Comparison of ENCODE assay signal across 9 cellular contexts in genomic region chr18:63192171-63192884, GRCh38.
A peak's percentile ranks its signal among the peaks of the same experiment; 100 is the strongest.
DNase-seq lines count a peak whose midpoint lies in the region; ATAC-seq and TF ChIP-seq lines count a peak whose summit lies in the region.
"Had no signal": no experiment of that assay in that cellular context is flagged by ENCODE, and none has a peak within 500 bp of the region (broad histone marks: within the 10 kb centered on the region; RNA-seq: fewer than 3 reads in every experiment).

No MANE protein-coding gene starts in this region.

- peak; percentile 24 for ATAC-seq in GM18502 (IDR thresholded peaks at IDR 0.05; ENCODE audit: poor library complexity, unreplicated experiment)
- peak; percentile 31 for ATAC-seq in GM21423 (IDR thresholded peaks at IDR 0.05; ENCODE audit: unreplicated experiment)
- ATAC-seq in HG03565 (IDR thresholded peaks at IDR 0.05; ENCODE audit: unreplicated experiment): peak; percentile 6
- ATAC-seq in effector memory CD8-positive, alpha-beta T cell (replicated peaks): no peak
- ATAC-seq in HG02884 (IDR thresholded peaks at IDR 0.05; ENCODE audit: unreplicated experiment): no peak
- no peak for ATAC-seq in PC-3
- ATAC-seq: Panc1 had no signal

- no peaks in the 10 kb centered on the region for H3K27me3 Mint-ChIP-seq in effector memory CD8-positive, alpha-beta T cell
- no peaks in the 10 kb centered on the region; the same call in none of the 2 replicates for H3K27me3 Mint-ChIP-seq in HFFc6 (ENCODE audit: insufficient read depth)

- no peaks in the 10 kb centered on the region for H3K36me3 ChIP-seq in PC-3 (ENCODE audit: low read depth, low read length)

- POLR2A ChIA-PET in PC-3 (lab: Charles Lee; ENCODE audit: unreplicated experiment): no interaction called here

- BruUV-seq in PC-3 (replicated peaks; lab: Mats Ljungman, UMichigan): no TSS peak

- H3K27ac ChIP-seq in PC-3 (ENCODE audit: low read length): no peak overlapping the region

- no peaks in the 10 kb centered on the region for H3K79me2 ChIP-seq in PC-3 (ENCODE audit: low read length)

- no peaks in the 10 kb centered on the region for H3F3A ChIP-seq in PC-3 (ENCODE audit: low read length, unreplicated experiment)

- H3K4me3 ChIP-seq in PC-3 (ENCODE audit: low read length): no peak overlapping the region

- no peak overlapping the region for H2AFZ ChIP-seq in PC-3 (ENCODE audit: low read length)

- no peaks in the 10 kb centered on the region for H3K27me3 ChIP-seq in PC-3 (ENCODE audit: low read length)

- no peak for DNase-seq in effector memory CD8-positive, alpha-beta T cell
- no peak for DNase-seq in NCI-H2171 (lab: John Stamatoyannopoulos, UW)
- no peak for DNase-seq in PC-3
- DNase-seq in HFFc6: no peak

- H4K20me1 ChIP-seq in PC-3 (ENCODE audit: low read length): no peaks in the 10 kb centered on the region

- H3K4me1 Mint-ChIP-seq in effector memory CD8-positive, alpha-beta T cell (ENCODE audit: low read depth in 2 of 2): peaks cover 27 to 48% of the 10 kb centered on the region in 2 donors
- H3K4me1 Mint-ChIP-seq in HFFc6 (ENCODE audit: low read depth): no peaks in the 10 kb centered on the region

- no peaks in the 10 kb centered on the region for H3K4me1 ChIP-seq in PC-3 (ENCODE audit: insufficient read depth, low read length)

- H3K4me3 Mint-ChIP-seq in effector memory CD8-positive, alpha-beta T cell: no peak overlapping the region
- no peak overlapping the region for H3K4me3 Mint-ChIP-seq in HFFc6

- no peak overlapping the region for H3K4me2 ChIP-seq in PC-3 (ENCODE audit: low read length)

- no peak overlapping the region for H3K9ac ChIP-seq in PC-3 (ENCODE audit: low read length)

- no peaks in the 10 kb centered on the region for H3K9me2 ChIP-seq in PC-3 (replicated peaks; ENCODE audit: low read length)

- intact Hi-C loops in PC-3 (cut with micrococcal nuclease): no loop called here

- peaks cover 2% of the 10 kb centered on the region for H3K36me3 Mint-ChIP-seq in effector memory CD8-positive, alpha-beta T cell (ENCODE audit: insufficient read depth)
- H3K36me3 Mint-ChIP-seq in HFFc6 (ENCODE audit: low read depth): no peaks in the 10 kb centered on the region

- CTCF ChIA-PET in PC-3 (lab: Charles Lee): no interaction called here

- H3K27ac Mint-ChIP-seq in effector memory CD8-positive, alpha-beta T cell: peak overlapping the region; percentile 85
- H3K27ac Mint-ChIP-seq in HFFc6: no peak overlapping the region

- no peak for TF ChIP-seq CTCF in PC-3 (conservative IDR thresholded peaks at IDR 0.05; ENCODE audit: low read depth, low read length)
- TF ChIP-seq CTCF in HFFc6 (IDR thresholded peaks at IDR 0.05): no peak

- H3K9me3 ChIP-seq in PC-3 (ENCODE audit: low read length): no peaks in the 10 kb centered on the region

- no peaks in the 10 kb centered on the region for H3K9me3 Mint-ChIP-seq in effector memory CD8-positive, alpha-beta T cell
- no peaks in the 10 kb centered on the region for H3K9me3 Mint-ChIP-seq in HFFc6

Comparison
In these comparisons a context has a peak if more than half of its experiments do, and no peak if none do; other contexts are left out.
1. ATAC-seq: peak in GM18502 (single experiment), GM21423 (single experiment) and HG03565 (single experiment); none in effector memory CD8-positive, alpha-beta T cell (single experiment), HG02884 (single experiment) and PC-3 (single experiment).